Comparison of ENCODE assay signal across 1 cellular context in genomic region chr1:204588826-204589225, GRCh38.
TF ChIP-seq lines count a peak whose summit lies in the region.

No MANE protein-coding gene starts in this region.

TF ChIP-seq in GM23338, 12 proteins besides CTCF, POLR2A, EP300 and RAD21 (continued from another document):
- TF ChIP-seq, protein P1, sequence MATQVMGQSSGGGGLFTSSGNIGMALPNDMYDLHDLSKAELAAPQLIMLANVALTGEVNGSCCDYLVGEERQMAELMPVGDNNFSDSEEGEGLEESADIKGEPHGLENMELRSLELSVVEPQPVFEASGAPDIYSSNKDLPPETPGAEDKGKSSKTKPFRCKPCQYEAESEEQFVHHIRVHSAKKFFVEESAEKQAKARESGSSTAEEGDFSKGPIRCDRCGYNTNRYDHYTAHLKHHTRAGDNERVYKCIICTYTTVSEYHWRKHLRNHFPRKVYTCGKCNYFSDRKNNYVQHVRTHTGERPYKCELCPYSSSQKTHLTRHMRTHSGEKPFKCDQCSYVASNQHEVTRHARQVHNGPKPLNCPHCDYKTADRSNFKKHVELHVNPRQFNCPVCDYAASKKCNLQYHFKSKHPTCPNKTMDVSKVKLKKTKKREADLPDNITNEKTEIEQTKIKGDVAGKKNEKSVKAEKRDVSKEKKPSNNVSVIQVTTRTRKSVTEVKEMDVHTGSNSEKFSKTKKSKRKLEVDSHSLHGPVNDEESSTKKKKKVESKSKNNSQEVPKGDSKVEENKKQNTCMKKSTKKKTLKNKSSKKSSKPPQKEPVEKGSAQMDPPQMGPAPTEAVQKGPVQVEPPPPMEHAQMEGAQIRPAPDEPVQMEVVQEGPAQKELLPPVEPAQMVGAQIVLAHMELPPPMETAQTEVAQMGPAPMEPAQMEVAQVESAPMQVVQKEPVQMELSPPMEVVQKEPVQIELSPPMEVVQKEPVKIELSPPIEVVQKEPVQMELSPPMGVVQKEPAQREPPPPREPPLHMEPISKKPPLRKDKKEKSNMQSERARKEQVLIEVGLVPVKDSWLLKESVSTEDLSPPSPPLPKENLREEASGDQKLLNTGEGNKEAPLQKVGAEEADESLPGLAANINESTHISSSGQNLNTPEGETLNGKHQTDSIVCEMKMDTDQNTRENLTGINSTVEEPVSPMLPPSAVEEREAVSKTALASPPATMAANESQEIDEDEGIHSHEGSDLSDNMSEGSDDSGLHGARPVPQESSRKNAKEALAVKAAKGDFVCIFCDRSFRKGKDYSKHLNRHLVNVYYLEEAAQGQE (IDR thresholded peaks at IDR 0.05; ENCODE audit: unreplicated experiment) = no peak
- no peak for TF ChIP-seq POLR2AphosphoS5 (IDR thresholded peaks at IDR 0.05; ENCODE audit: low read depth)
- no peak for TF ChIP-seq ZNF114 (CRISPR knock-in tag; IDR thresholded peaks at IDR 0.05)
- TF ChIP-seq JUNB (IDR thresholded peaks at IDR 0.05; ENCODE audit: unreplicated experiment) = no peak
